Comparison of ENCODE assay signal across 1 cellular context in the genomic region with DNA sequence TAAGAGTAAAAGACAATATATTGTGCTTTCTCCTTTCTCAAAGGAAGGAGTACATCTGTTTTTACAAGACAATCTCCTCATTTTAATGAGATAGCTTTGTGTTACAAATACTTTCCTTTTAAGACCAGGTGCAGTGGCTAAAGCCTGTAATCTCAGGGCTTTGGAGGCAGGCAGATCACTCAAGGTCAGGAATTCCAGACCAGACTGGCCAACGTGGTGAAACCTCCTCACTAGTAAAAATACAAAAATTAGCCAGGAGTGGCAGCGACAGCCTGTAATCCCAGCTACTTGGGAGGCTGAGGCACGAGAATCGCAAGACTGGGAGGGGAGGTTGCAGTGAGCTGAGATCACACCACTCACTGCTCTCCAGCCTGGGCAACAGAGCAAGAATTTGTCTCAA.
TF ChIP-seq lines count a peak whose summit lies in the region.

No MANE protein-coding gene starts in this region.

TF ChIP-seq in HepG2, 621 proteins besides CTCF, POLR2A, EP300 and RAD21 (continued from another document):
- TF ChIP-seq, protein P1, sequence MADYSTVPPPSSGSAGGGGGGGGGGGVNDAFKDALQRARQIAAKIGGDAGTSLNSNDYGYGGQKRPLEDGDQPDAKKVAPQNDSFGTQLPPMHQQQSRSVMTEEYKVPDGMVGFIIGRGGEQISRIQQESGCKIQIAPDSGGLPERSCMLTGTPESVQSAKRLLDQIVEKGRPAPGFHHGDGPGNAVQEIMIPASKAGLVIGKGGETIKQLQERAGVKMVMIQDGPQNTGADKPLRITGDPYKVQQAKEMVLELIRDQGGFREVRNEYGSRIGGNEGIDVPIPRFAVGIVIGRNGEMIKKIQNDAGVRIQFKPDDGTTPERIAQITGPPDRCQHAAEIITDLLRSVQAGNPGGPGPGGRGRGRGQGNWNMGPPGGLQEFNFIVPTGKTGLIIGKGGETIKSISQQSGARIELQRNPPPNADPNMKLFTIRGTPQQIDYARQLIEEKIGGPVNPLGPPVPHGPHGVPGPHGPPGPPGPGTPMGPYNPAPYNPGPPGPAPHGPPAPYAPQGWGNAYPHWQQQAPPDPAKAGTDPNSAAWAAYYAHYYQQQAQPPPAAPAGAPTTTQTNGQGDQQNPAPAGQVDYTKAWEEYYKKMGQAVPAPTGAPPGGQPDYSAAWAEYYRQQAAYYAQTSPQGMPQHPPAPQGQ (CRISPR knock-in tag; IDR thresholded peaks at IDR 0.05; ENCODE audit: borderline replicate concordance), result no peak
- TF ChIP-seq KMT2B (CRISPR knock-in tag; IDR thresholded peaks at IDR 0.05), result no peak
- TF ChIP-seq, protein P2, sequence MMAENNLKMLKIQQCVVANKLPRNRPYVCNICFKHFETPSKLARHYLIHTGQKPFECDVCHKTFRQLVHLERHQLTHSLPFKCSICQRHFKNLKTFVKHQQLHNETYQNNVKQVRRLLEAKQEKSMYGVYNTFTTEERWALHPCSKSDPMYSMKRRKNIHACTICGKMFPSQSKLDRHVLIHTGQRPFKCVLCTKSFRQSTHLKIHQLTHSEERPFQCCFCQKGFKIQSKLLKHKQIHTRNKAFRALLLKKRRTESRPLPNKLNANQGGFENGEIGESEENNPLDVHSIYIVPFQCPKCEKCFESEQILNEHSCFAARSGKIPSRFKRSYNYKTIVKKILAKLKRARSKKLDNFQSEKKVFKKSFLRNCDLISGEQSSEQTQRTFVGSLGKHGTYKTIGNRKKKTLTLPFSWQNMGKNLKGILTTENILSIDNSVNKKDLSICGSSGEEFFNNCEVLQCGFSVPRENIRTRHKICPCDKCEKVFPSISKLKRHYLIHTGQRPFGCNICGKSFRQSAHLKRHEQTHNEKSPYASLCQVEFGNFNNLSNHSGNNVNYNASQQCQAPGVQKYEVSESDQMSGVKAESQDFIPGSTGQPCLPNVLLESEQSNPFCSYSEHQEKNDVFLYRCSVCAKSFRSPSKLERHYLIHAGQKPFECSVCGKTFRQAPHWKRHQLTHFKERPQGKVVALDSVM (CRISPR knock-in tag; IDR thresholded peaks at IDR 0.05), result 0 out of 2 replicates have a peak, but pooled peaks have one; percentile 40
- no peak for TF ChIP-seq RCOR2 (CRISPR knock-in tag; IDR thresholded peaks at IDR 0.05)
- 0 out of 2 replicates have a peak, but pooled peaks have one; percentile 37 for TF ChIP-seq ZNF121 (CRISPR knock-in tag; IDR thresholded peaks at IDR 0.05)
